8 cellular contexts compared by ENCODE assay signal in genomic region chrX:7043796-7044433, GRCh38.
DNase-seq lines count a peak whose midpoint lies in the region; TF ChIP-seq lines count a peak whose summit lies in the region.
"Not testable (repeated sequence)": the region's sequence is repeated elsewhere in the genome, so short reads cannot be mapped to it uniquely, and the experiment has no call there.

No MANE protein-coding gene starts in this region.

- not testable (repeated sequence) for H3K36me3 ChIP-seq in BJ (ENCODE audit: control insufficient read depth, insufficient read depth, low read length); SK-N-SH (replicated peaks in 1 of 2; ENCODE audit: control insufficient read depth in 1 of 2, insufficient read depth in 2 of 2, low read length in 1 of 2)

- intact Hi-C loops in MCF 10A (cut with micrococcal nuclease), result not testable (repeated sequence)

- not testable (repeated sequence) for H3K79me2 ChIP-seq in SK-N-SH (ENCODE audit: insufficient read depth)

- CTCF ChIA-PET in BJ (lab: Yijun Ruan, JAX); SK-N-SH (lab: Yijun Ruan, JAX); MCF 10A (lab: Yijun Ruan, JAX): not testable (repeated sequence)

- not testable (repeated sequence) for TF ChIP-seq EP300 in SK-N-SH (IDR thresholded peaks at IDR 0.05; ENCODE audit: borderline replicate concordance in 1 of 2, low read depth in 1 of 2, low read length in 1 of 2)

- not testable (repeated sequence) for H3K9me2 ChIP-seq in SK-N-SH

- H3K27me3 ChIP-seq in BJ (ENCODE audit: control insufficient read depth, insufficient read depth, low read length); SK-N-SH (ENCODE audit: insufficient read depth): not testable (repeated sequence)

- not testable (repeated sequence) for H3K4me3 Mint-ChIP-seq in MCF 10A (ENCODE audit: unreplicated experiment); neural crest cell

- not testable (repeated sequence) for H3K9ac ChIP-seq in SK-N-SH

- not testable (repeated sequence) for H3K9me3 ChIP-seq in SK-N-SH

- H3K4me2 ChIP-seq in SK-N-SH, result 0 out of 2 replicates have a peak overlapping the region, but pooled peaks have one; percentile 33

- H2AFZ ChIP-seq in SK-N-SH (ENCODE audit: low read depth), result not testable (repeated sequence)

- H4K20me1 ChIP-seq in SK-N-SH (ENCODE audit: insufficient read depth), result not testable (repeated sequence)

- not testable (repeated sequence) for TF ChIP-seq CTCF in BJ (IDR thresholded peaks at IDR 0.05; ENCODE audit: insufficient read depth, low read depth, low read length); SK-N-SH (IDR thresholded peaks at IDR 0.05); MCF 10A (IDR thresholded peaks at IDR 0.05; ENCODE audit: unreplicated experiment); foreskin fibroblast (IDR thresholded peaks at IDR 0.05; ENCODE audit: low read depth, low read length); neural crest cell (conservative IDR thresholded peaks at IDR 0.05)

- not testable (repeated sequence) for H3K4me1 ChIP-seq in SK-N-SH (ENCODE audit: control insufficient read depth in 1 of 2, insufficient read depth in 2 of 2, low read depth in 1 of 2, low read length in 1 of 2)

- DNase-seq in BJ (ENCODE audit: low read depth) (peak; percentile 37), HS-5 (ENCODE audit: low read depth) (peak; percentile 23), MCF 10A (ENCODE audit: unreplicated experiment) (peak; percentile 12), epithelial cell of prostate (ENCODE audit: low read depth, low spot score) (peak; percentile 27), foreskin fibroblast (peak; percentile 46 to 69), stromal cell of bone marrow (ENCODE audit: low read depth) (peak; percentile 33)
- not testable (repeated sequence) for DNase-seq in SK-N-SH; neural crest cell (ENCODE audit: low read depth, low spot score)

- peaks cover 14% of the 10 kb centered on the region for H3F3A ChIP-seq in SK-N-SH (replicated peaks; ENCODE audit: insufficient read depth)

- TF ChIP-seq RAD21 in SK-N-SH (IDR thresholded peaks at IDR 0.05; ENCODE audit: low read length), result not testable (repeated sequence)

- not testable (repeated sequence) for H3K27ac Mint-ChIP-seq in MCF 10A (ENCODE audit: low read depth, unreplicated experiment)
- peak overlapping the region; percentile 44 for H3K27ac Mint-ChIP-seq in neural crest cell (ENCODE audit: unreplicated experiment)

- H3K9me3 Mint-ChIP-seq in MCF 10A (ENCODE audit: unreplicated experiment); neural crest cell: not testable (repeated sequence)

- 68% methylated on average over 3 of the region's 3 CpGs for WGBS in SK-N-SH (ENCODE audit: low lambda C conversion rate)

- H3K27me3 Mint-ChIP-seq in MCF 10A (ENCODE audit: insufficient read depth, unreplicated experiment); neural crest cell (ENCODE audit: low read depth): not testable (repeated sequence)

- H3K27ac ChIP-seq in SK-N-SH (ENCODE audit: low read depth in 2 of 2, low read length in 1 of 2), result peak overlapping the region in 1 of 2 experiments; percentile 50; a peak in 3 of 4 replicates
- peak overlapping the region; percentile 70 for H3K27ac ChIP-seq in epithelial cell of prostate

- H3K4me3 ChIP-seq in BJ (ENCODE audit: low read depth, low read length); SK-N-SH (ENCODE audit: low read depth in 2 of 2, low read length in 1 of 2); foreskin fibroblast (ENCODE audit: low read depth in 1 of 2, low read length in 2 of 2): not testable (repeated sequence)

- H3K36me3 Mint-ChIP-seq in MCF 10A (ENCODE audit: insufficient read depth, unreplicated experiment), result not testable (repeated sequence)
- H3K36me3 Mint-ChIP-seq in neural crest cell (ENCODE audit: low read depth), result peaks cover 34% of the 10 kb centered on the region

- POLR2A ChIA-PET in BJ (lab: Charles Lee); SK-N-SH (lab: Yijun Ruan, JAX); MCF 10A (lab: Yijun Ruan, JAX): not testable (repeated sequence)

- not testable (repeated sequence) for BruUV-seq in MCF 10A (replicated peaks; lab: Mats Ljungman, UMichigan)

- H3K4me1 Mint-ChIP-seq in MCF 10A (ENCODE audit: insufficient read depth, unreplicated experiment) (peaks cover 12% of the 10 kb centered on the region), neural crest cell (peaks cover 24% of the 10 kb centered on the region)

TF ChIP-seq in SK-N-SH, 30 proteins besides CTCF, POLR2A, EP300 and RAD21:
- TF ChIP-seq FOSL2 (IDR thresholded peaks at IDR 0.05; ENCODE audit: borderline replicate concordance, low read depth), result peak; percentile 13; the same call in 1 of the 2 replicates
